22 cellular contexts compared by ENCODE assay signal in genomic region chr7:80540841-80541240, GRCh38.
"Had no signal": no experiment of that assay in that cellular context is flagged by ENCODE, and none has a peak within 500 bp of the region (broad histone marks: within the 10 kb centered on the region; RNA-seq: fewer than 3 reads in every experiment).

No MANE protein-coding gene starts in this region.

- H3K27ac ChIP-seq: KMS-11, SJSA1, SK-N-MC had no signal

- H3K9ac ChIP-seq: KMS-11 had no signal

- DNase-seq: Kasumi-1, MM.1S, MV-4-11, NCI-H1048, NCI-H1105, NCI-H1417, NCI-H1436 treated with DMSO at 0.1 percent for 48 hours, NCI-H1694, NCI-H187 treated with DMSO at 0.1 percent for 48 hours, NCI-H2029 treated with DMSO at 0.1 percent for 48 hours, NCI-H2171 treated with DMSO at 0.1 percent for 48 hours, NCI-H345, NCI-H524, NCI-H69, NCI-H774, Right ventricle myocardium superior, RPMI8226, SIG-M5 had no signal

- H3K4me3 ChIP-seq: K562, SJSA1, SK-N-MC had no signal

- H3K9me3 ChIP-seq: SJSA1 had no signal

- H3K27me3 ChIP-seq: SJSA1 had no signal

- H3K36me3 ChIP-seq: SJSA1 had no signal
